ENCODE assay signal across 3 cellular contexts in the genomic region with DNA sequence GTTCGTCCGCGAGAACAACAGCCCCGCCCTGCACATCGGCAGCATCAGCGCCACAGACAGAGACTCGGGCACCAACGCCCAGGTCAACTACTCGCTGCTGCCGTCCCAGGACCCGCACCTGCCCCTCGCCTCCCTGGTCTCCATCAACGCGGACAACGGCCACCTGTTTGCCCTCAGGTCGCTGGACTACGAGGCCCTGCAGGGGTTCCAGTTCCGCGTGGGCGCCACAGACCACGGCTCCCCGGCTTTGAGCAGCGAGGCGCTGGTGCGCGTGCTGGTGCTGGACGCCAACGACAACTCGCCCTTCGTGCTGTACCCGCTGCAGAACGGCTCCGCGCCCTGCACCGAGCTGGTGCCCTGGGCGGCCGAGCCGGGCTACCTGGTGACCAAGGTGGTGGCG. TPM values are rescaled to one million over a fixed set of nuclear protein-coding genes. Genes with fewer than 3 reads are reported as not detected.
"Had no signal": no experiment of that assay in that cellular context is flagged by ENCODE, and none has a peak within 500 bp of the region (broad histone marks: within the 10 kb centered on the region; RNA-seq: fewer than 3 reads in every experiment).

No MANE protein-coding gene starts in this region.

RNA-seq across cellular contexts. Expression of gene PCDHB12, which starts 1.8 kb away (rescaled TPM):
- total RNA-seq: naive thymus-derived CD8-positive, alpha-beta T cell; natural killer cell; natural killer cell treated with Interleukin-12 subunit alpha and Interleukin-12 subunit beta and Interleukin-15 and Interleukin-18, amount 100 ng/mL, for 72 hours had no signal

RNA-seq across cellular contexts. Expression of gene PCDHB13, which starts 3.4 kb away (rescaled TPM):
- total RNA-seq: naive thymus-derived CD8-positive, alpha-beta T cell; natural killer cell had no signal

RNA-seq across cellular contexts. Expression of gene PCDHB11, which starts 10.9 kb away (rescaled TPM):
- total RNA-seq: naive thymus-derived CD8-positive, alpha-beta T cell; natural killer cell; natural killer cell treated with Interleukin-12 subunit alpha and Interleukin-12 subunit beta and Interleukin-15 and Interleukin-18, amount 100 ng/mL, for 72 hours had no signal

RNA-seq across cellular contexts. Expression of gene PCDHB14, which starts 12.9 kb away (rescaled TPM):
- total RNA-seq: naive thymus-derived CD8-positive, alpha-beta T cell; natural killer cell; natural killer cell treated with Interleukin-12 subunit alpha and Interleukin-12 subunit beta and Interleukin-15 and Interleukin-18, amount 100 ng/mL, for 72 hours had no signal

RNA-seq across cellular contexts. Expression of gene PCDHB10, which starts 18.1 kb away (rescaled TPM):
- total RNA-seq: naive thymus-derived CD8-positive, alpha-beta T cell; natural killer cell treated with Interleukin-12 subunit alpha and Interleukin-12 subunit beta and Interleukin-15 and Interleukin-18, amount 100 ng/mL, for 72 hours had no signal
